In genomic region chr22:38570841-38571364, GRCh38 we compare ENCODE assay signal across 8 cellular contexts. TPM values are rescaled to one million over a fixed set of nuclear protein-coding genes. Genes with fewer than 3 reads are reported as not detected.
DNase-seq lines count a peak whose midpoint lies in the region; ATAC-seq, FAIRE-seq and TF ChIP-seq lines count a peak whose summit lies in the region.

No MANE protein-coding gene starts in this region.

- peaks cover 8% of the 10 kb centered on the region for H3K27me3 Mint-ChIP-seq in WTC11 (ENCODE audit: low read depth)

- CTCF ChIA-PET in WTC11 (lab: Charles Lee) = interaction anchor here (0.7 to 2.0 kb wide), 11 partner anchors 48 to 519 kb away, joined by 3 to 10 read pairs (median 5); no protein-coding TSS in a partner anchor

- H3K36me3 ChIP-seq in KOPT-K1 (ENCODE audit: insufficient read depth, low read length) (0 out of 2 replicates have a peak, but pooled peaks cover 14% of the 10 kb centered on the region), colonic mucosa (no peaks in the 10 kb centered on the region), left lung (no peaks in the 10 kb centered on the region)

- peak overlapping the region; percentile 87 for H3K27ac ChIP-seq in KOPT-K1 (ENCODE audit: low read depth, low read length, poor library complexity, severe bottlenecking)
- no peak overlapping the region for H3K27ac ChIP-seq in colonic mucosa
- peak overlapping the region in 1 of 2 donors; percentile 48 for H3K27ac ChIP-seq in left lung

- DNase-seq in WTC11 (ENCODE audit: low spot score) = peak; percentile 48
- peak; percentile 48 for DNase-seq in colonic mucosa
- DNase-seq in left lung = peak in 1 of 2 donors; percentile 36
- peak; percentile 25 for DNase-seq in stimulated activated CD4-positive, alpha-beta T cell treated with anti-CD3 and anti-CD28 coated beads, Interleukin-4, amount 100 ng/mL, for 24 hours

- peak overlapping the region; percentile 61 to 79 for H3K9ac ChIP-seq in colonic mucosa (ENCODE audit: low read depth in 2 of 2, low read length in 2 of 2)

- intact Hi-C loops in colonic mucosa (cut with DNase I) = loop anchor here (5.0 kb wide), 2 partner anchors 154 to 519 kb away; no protein-coding TSS in a partner anchor
- intact Hi-C loops in left lung (cut with DNase I) = no loop called here

- H3K36me3 Mint-ChIP-seq in WTC11 = no peaks in the 10 kb centered on the region

- peak overlapping the region; percentile 57 for H3K4me3 ChIP-seq in colonic mucosa
- H3K4me3 ChIP-seq in left lung = peak overlapping the region; percentile 50 to 59

- no peak for TF ChIP-seq CTCF in WTC11 (IDR thresholded peaks at IDR 0.05)
- TF ChIP-seq CTCF in colonic mucosa (IDR thresholded peaks at IDR 0.05) = no peak
- TF ChIP-seq CTCF in left lung (IDR thresholded peaks at IDR 0.05) = no peak

- POLR2A ChIA-PET in WTC11 (lab: Charles Lee) = interaction anchor here (0.6 to 1.1 kb wide), 3 partner anchors 48 to 95 kb away, joined by 3 to 4 read pairs (median 3); no protein-coding TSS in a partner anchor

- H3K27ac Mint-ChIP-seq in WTC11 = peak overlapping the region; percentile 95

- ATAC-seq in WTC11 (peak; percentile 24), left lung (peak; percentile 38), GM19023 (IDR thresholded peaks at IDR 0.05; ENCODE audit: unreplicated experiment) (no peak), HG03439 (IDR thresholded peaks at IDR 0.05; ENCODE audit: unreplicated experiment) (no peak)

- H3K4me3 Mint-ChIP-seq in WTC11 = peak overlapping the region; percentile 89

- FAIRE-seq in G401.6 (lab: Jason Lieb, UNC) = peak; percentile 42

- H3K27me3 ChIP-seq in colonic mucosa = no peaks in the 10 kb centered on the region
- peaks cover 0 to 17% of the 10 kb centered on the region in 2 donors for H3K27me3 ChIP-seq in left lung

- H3K4me1 ChIP-seq in colonic mucosa = no peaks in the 10 kb centered on the region
- H3K4me1 ChIP-seq in left lung = peaks cover 3 to 20% of the 10 kb centered on the region in 2 donors

- H3K4me1 Mint-ChIP-seq in WTC11 = peaks cover 28% of the 10 kb centered on the region

- no peaks in the 10 kb centered on the region for H3K9me3 Mint-ChIP-seq in WTC11

- H3K9me3 ChIP-seq in KOPT-K1 (ENCODE audit: insufficient read depth, low read length, poor library complexity, severe bottlenecking) = no peaks in the 10 kb centered on the region
- H3K9me3 ChIP-seq in colonic mucosa = no peaks in the 10 kb centered on the region
- no peaks in the 10 kb centered on the region for H3K9me3 ChIP-seq in left lung

TF ChIP-seq in WTC11, 78 proteins besides CTCF, POLR2A, EP300 and RAD21:
- TF ChIP-seq, protein P1, sequence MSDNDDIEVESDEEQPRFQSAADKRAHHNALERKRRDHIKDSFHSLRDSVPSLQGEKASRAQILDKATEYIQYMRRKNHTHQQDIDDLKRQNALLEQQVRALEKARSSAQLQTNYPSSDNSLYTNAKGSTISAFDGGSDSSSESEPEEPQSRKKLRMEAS (CRISPR knock-in tag; IDR thresholded peaks at IDR 0.05) = peak; percentile 55; the same call in 1 of the 2 replicates
- TF ChIP-seq TP53 (CRISPR knock-in tag; IDR thresholded peaks at IDR 0.05) (no peak), ZNF263 (CRISPR knock-in tag; IDR thresholded peaks at IDR 0.05; ENCODE audit: low read depth) (peak; percentile 65; the same call in 1 of the 2 replicates)
- TF ChIP-seq, protein P2, sequence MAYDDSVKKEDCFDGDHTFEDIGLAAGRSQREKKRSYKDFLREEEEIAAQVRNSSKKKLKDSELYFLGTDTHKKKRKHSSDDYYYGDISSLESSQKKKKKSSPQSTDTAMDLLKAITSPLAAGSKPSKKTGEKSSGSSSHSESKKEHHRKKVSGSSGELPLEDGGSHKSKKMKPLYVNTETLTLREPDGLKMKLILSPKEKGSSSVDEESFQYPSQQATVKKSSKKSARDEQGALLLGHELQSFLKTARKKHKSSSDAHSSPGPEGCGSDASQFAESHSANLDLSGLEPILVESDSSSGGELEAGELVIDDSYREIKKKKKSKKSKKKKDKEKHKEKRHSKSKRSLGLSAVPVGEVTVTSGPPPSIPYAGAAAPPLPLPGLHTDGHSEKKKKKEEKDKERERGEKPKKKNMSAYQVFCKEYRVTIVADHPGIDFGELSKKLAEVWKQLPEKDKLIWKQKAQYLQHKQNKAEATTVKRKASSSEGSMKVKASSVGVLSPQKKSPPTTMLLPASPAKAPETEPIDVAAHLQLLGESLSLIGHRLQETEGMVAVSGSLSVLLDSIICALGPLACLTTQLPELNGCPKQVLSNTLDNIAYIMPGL (CRISPR knock-in tag; IDR thresholded peaks at IDR 0.05) = peak; percentile 70

RNA-seq across cellular contexts. Expression of gene DMC1, which starts 0.9 kb away (rescaled TPM):
- 4.3 to 4.5 TPM (median 4.5 TPM) in 3 replicates for total RNA-seq in WTC11 (2021)
- 1 to 10 TPM; 2.0 to 3.0 TPM for total RNA-seq in colonic mucosa
- total RNA-seq in left lung = 1 to 10 TPM; 1.6 to 2.1 TPM

Comparison
In these comparisons a context has a peak if more than half of its experiments do, and no peak if none do; other contexts are left out.
1. ATAC-seq: peak in WTC11 (single experiment) and left lung (single experiment); none in GM19023 (single experiment) and HG03439 (single experiment).